In genomic region chr15:94875550-94875949, GRCh38 we compare ENCODE assay signal across 29 cellular contexts.
"Had no signal": no experiment of that assay in that cellular context is flagged by ENCODE, and none has a peak within 500 bp of the region (broad histone marks: within the 10 kb centered on the region; RNA-seq: fewer than 3 reads in every experiment).

No MANE protein-coding gene starts in this region.

- FAIRE-seq: astrocyte, bronchial epithelial cell, frontal cortex had no signal

- H3K27ac ChIP-seq: brain microvascular endothelial cell, coronary artery, dorsolateral prefrontal cortex, heart left ventricle, VCaP had no signal

- DNase-seq: activated CD4-positive, alpha-beta memory T cell treated with anti-CD3 and anti-CD28 coated beads, Interleukin-2, amount 10 ng/mL, durations not matched to agents 7 days and 5 days; activated CD4-positive, alpha-beta T cell treated with anti-CD3 and anti-CD28 coated beads for 1 hour; activated CD4-positive, alpha-beta T cell treated with anti-CD3 and anti-CD28 coated beads for 4 hours; activated CD4-positive, alpha-beta T cell treated with anti-CD3 and anti-CD28 coated beads, Interleukin-2, amount 10 ng/mL, durations not matched to agents 7 days and 5 days; activated CD4-positive, alpha-beta T cell treated with anti-CD3 and anti-CD28 coated beads, Interleukin-2, amount 50 U/mL, for 4 hours; activated CD8-positive, alpha-beta memory T cell treated with anti-CD3 and anti-CD28 coated beads, Interleukin-2, amount 50 U/mL, for 48 hours; activated gamma-delta T cell; activated naive CD4-positive, alpha-beta T cell; activated naive CD4-positive, alpha-beta T cell treated with anti-CD3 and anti-CD28 coated beads, Interleukin-2, amount 10 ng/mL, durations not matched to agents 7 days and 5 days; activated naive CD8-positive, alpha-beta T cell treated with anti-CD3 and anti-CD28 coated beads, Interleukin-2, amount 10 ng/mL, durations not matched to agents 7 days and 5 days; activated T-cell treated with anti-CD3 and anti-CD28 coated beads for 4 hours; activated T-cell treated with anti-CD3 and anti-CD28 coated beads, Interleukin-2, amount 50 U/mL, for 24 hours; activated T-cell treated with anti-CD3 and anti-CD28 coated beads, Interleukin-2, amount 50 U/mL, for 72 hours; brain microvascular endothelial cell; dorsolateral prefrontal cortex; effector memory CD4-positive, alpha-beta T cell; endodermal cell; foreskin fibroblast; glutamatergic neuron; heart left ventricle; T-helper 2 cell had no signal

- ATAC-seq: activated naive CD4-positive, alpha-beta T cell treated with anti-CD3 and anti-CD28 coated beads, Interleukin-2, amount 50 U/mL, for 72 hours; activated T-cell treated with anti-CD3 and anti-CD28 coated beads, Interleukin-2, amount 50 U/mL, for 72 hours; esophagus mucosa; heart left ventricle; WTC11 had no signal

- H3K4me1 ChIP-seq: heart left ventricle had no signal

- H3K36me3 ChIP-seq: brain microvascular endothelial cell, heart left ventricle had no signal

- H3K4me3 ChIP-seq: coronary artery, dorsolateral prefrontal cortex, heart left ventricle had no signal

- H3K27me3 ChIP-seq: brain microvascular endothelial cell, heart left ventricle had no signal
